ENCODE assay signal across 1 cellular context in the genomic region with DNA sequence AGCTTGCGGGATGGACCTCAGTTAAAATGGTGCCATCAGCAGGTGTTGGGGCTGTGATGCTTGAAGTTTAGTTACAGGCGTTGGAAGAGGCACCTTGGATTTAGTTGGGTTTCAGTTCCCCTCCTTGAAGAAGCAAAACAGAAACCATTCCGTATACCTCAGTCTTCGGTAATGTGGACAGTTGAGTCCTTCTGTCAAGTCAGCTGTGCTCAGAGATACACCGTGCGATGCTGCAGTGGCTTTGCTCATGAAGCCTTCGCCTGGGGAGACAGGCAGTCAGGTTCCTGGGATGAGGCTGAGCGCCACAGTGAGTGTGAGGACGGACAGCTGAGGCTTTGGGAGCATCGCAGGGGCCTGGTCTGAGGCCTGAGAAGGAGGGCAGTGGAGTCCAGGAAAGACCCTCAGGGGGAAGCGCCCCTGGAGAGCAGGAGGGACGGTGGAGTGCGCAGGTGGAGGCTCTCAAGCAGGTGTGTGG.
TF ChIP-seq lines count a peak whose summit lies in the region.

No MANE protein-coding gene starts in this region.

TF ChIP-seq in K562, 482 proteins besides CTCF, POLR2A, EP300 and RAD21 (continued from another document):
- TF ChIP-seq, protein P1, sequence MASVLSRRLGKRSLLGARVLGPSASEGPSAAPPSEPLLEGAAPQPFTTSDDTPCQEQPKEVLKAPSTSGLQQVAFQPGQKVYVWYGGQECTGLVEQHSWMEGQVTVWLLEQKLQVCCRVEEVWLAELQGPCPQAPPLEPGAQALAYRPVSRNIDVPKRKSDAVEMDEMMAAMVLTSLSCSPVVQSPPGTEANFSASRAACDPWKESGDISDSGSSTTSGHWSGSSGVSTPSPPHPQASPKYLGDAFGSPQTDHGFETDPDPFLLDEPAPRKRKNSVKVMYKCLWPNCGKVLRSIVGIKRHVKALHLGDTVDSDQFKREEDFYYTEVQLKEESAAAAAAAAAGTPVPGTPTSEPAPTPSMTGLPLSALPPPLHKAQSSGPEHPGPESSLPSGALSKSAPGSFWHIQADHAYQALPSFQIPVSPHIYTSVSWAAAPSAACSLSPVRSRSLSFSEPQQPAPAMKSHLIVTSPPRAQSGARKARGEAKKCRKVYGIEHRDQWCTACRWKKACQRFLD (CRISPR knock-in tag; IDR thresholded peaks at IDR 0.05), result no peak
- TF ChIP-seq, protein P2, sequence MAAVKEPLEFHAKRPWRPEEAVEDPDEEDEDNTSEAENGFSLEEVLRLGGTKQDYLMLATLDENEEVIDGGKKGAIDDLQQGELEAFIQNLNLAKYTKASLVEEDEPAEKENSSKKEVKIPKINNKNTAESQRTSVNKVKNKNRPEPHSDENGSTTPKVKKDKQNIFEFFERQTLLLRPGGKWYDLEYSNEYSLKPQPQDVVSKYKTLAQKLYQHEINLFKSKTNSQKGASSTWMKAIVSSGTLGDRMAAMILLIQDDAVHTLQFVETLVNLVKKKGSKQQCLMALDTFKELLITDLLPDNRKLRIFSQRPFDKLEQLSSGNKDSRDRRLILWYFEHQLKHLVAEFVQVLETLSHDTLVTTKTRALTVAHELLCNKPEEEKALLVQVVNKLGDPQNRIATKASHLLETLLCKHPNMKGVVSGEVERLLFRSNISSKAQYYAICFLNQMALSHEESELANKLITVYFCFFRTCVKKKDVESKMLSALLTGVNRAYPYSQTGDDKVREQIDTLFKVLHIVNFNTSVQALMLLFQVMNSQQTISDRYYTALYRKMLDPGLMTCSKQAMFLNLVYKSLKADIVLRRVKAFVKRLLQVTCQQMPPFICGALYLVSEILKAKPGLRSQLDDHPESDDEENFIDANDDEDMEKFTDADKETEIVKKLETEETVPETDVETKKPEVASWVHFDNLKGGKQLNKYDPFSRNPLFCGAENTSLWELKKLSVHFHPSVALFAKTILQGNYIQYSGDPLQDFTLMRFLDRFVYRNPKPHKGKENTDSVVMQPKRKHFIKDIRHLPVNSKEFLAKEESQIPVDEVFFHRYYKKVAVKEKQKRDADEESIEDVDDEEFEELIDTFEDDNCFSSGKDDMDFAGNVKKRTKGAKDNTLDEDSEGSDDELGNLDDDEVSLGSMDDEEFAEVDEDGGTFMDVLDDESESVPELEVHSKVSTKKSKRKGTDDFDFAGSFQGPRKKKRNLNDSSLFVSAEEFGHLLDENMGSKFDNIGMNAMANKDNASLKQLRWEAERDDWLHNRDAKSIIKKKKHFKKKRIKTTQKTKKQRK (IDR thresholded peaks at IDR 0.05; ENCODE audit: borderline replicate concordance, low read depth, low read length), result no peak
